Comparison of ENCODE assay signal across 1 cellular context in genomic region chr17:75633484-75634375, GRCh38.
TF ChIP-seq lines count a peak whose summit lies in the region.

No MANE protein-coding gene starts in this region.

TF ChIP-seq in HepG2, 621 proteins besides CTCF, POLR2A, EP300 and RAD21 (continued from another document and continues in another):
- TF ChIP-seq E2F5 (CRISPR knock-in tag; conservative IDR thresholded peaks at IDR 0.05), result 0 out of 2 replicates have a peak, but pooled peaks have one; percentile 8
- TF ChIP-seq ZNF496 (CRISPR knock-in tag; IDR thresholded peaks at IDR 0.05; ENCODE audit: insufficient replicate concordance), result no peak
- TF ChIP-seq CCDC6 (CRISPR knock-in tag; IDR thresholded peaks at IDR 0.05), result no peak
- TF ChIP-seq ZNF784 (CRISPR knock-in tag; IDR thresholded peaks at IDR 0.05; ENCODE audit: borderline replicate concordance), result peak; percentile 30; the same call in 1 of the 2 replicates
- TF ChIP-seq KMT2A (CRISPR knock-in tag; IDR thresholded peaks at IDR 0.05), result no peak; the same call in 1 of the 2 replicates
- TF ChIP-seq TCF7L2 (IDR thresholded peaks at IDR 0.05; ENCODE audit: low read depth, low read length), result no peak
- TF ChIP-seq ZNF138 (CRISPR knock-in tag; IDR thresholded peaks at IDR 0.05; ENCODE audit: low read depth), result no peak
- no peak for TF ChIP-seq ETV6 (CRISPR knock-in tag; conservative IDR thresholded peaks at IDR 0.05)
- TF ChIP-seq, protein P1, sequence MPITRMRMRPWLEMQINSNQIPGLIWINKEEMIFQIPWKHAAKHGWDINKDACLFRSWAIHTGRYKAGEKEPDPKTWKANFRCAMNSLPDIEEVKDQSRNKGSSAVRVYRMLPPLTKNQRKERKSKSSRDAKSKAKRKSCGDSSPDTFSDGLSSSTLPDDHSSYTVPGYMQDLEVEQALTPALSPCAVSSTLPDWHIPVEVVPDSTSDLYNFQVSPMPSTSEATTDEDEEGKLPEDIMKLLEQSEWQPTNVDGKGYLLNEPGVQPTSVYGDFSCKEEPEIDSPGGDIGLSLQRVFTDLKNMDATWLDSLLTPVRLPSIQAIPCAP (CRISPR knock-in tag; IDR thresholded peaks at IDR 0.05; ENCODE audit: low read depth), result no peak
- no peak for TF ChIP-seq SNRNP70 (IDR thresholded peaks at IDR 0.05; ENCODE audit: low read depth, low read length)
- TF ChIP-seq DRAP1 (CRISPR knock-in tag; IDR thresholded peaks at IDR 0.05), result no peak; the same call in 1 of the 2 replicates
- no peak for TF ChIP-seq PRMT3 (CRISPR knock-in tag; IDR thresholded peaks at IDR 0.05; ENCODE audit: borderline replicate concordance, low read depth)
- TF ChIP-seq ZNF17 (CRISPR knock-in tag; IDR thresholded peaks at IDR 0.05), result no peak
- peak; percentile 24 for TF ChIP-seq HNRNPH1 (optimal IDR thresholded peaks at IDR 0.05; ENCODE audit: low read depth, low read length)
- peak; percentile 37 for TF ChIP-seq TEAD3 (CRISPR knock-in tag; optimal IDR thresholded peaks at IDR 0.05; ENCODE audit: borderline replicate concordance)
- no peak for TF ChIP-seq NFE2 (CRISPR knock-in tag; IDR thresholded peaks at IDR 0.05)
- TF ChIP-seq ZNF205 (CRISPR knock-in tag; IDR thresholded peaks at IDR 0.05), result no peak
- TF ChIP-seq ZNF318 (CRISPR knock-in tag; IDR thresholded peaks at IDR 0.05), result 0 out of 2 replicates have a peak, but pooled peaks have one; percentile 32
- TF ChIP-seq TEAD2 (CRISPR knock-in tag; IDR thresholded peaks at IDR 0.05), result no peak
- TF ChIP-seq CBX1 (IDR thresholded peaks at IDR 0.05; ENCODE audit: low read depth), result no peak
- TF ChIP-seq ZNF652 (CRISPR knock-in tag; IDR thresholded peaks at IDR 0.05; ENCODE audit: borderline replicate concordance, low read depth), result 0 out of 2 replicates have a peak, but pooled peaks have one; percentile 19
- no peak for TF ChIP-seq ELK4 (CRISPR knock-in tag; IDR thresholded peaks at IDR 0.05; ENCODE audit: borderline replicate concordance)
- TF ChIP-seq PRPF4 (IDR thresholded peaks at IDR 0.05; ENCODE audit: low read depth, low read length, poor library complexity, severe bottlenecking), result no peak
- 0 out of 2 replicates have a peak, but pooled peaks have one; percentile 71 for TF ChIP-seq FUBP1 (CRISPR knock-in tag; IDR thresholded peaks at IDR 0.05; ENCODE audit: borderline replicate concordance)
- no peak for TF ChIP-seq GABPA (IDR thresholded peaks at IDR 0.05; ENCODE audit: low read depth, low read length)
- no peak for TF ChIP-seq GABPA (CRISPR knock-in tag; IDR thresholded peaks at IDR 0.05; ENCODE audit: low read depth)
- TF ChIP-seq, protein P2, sequence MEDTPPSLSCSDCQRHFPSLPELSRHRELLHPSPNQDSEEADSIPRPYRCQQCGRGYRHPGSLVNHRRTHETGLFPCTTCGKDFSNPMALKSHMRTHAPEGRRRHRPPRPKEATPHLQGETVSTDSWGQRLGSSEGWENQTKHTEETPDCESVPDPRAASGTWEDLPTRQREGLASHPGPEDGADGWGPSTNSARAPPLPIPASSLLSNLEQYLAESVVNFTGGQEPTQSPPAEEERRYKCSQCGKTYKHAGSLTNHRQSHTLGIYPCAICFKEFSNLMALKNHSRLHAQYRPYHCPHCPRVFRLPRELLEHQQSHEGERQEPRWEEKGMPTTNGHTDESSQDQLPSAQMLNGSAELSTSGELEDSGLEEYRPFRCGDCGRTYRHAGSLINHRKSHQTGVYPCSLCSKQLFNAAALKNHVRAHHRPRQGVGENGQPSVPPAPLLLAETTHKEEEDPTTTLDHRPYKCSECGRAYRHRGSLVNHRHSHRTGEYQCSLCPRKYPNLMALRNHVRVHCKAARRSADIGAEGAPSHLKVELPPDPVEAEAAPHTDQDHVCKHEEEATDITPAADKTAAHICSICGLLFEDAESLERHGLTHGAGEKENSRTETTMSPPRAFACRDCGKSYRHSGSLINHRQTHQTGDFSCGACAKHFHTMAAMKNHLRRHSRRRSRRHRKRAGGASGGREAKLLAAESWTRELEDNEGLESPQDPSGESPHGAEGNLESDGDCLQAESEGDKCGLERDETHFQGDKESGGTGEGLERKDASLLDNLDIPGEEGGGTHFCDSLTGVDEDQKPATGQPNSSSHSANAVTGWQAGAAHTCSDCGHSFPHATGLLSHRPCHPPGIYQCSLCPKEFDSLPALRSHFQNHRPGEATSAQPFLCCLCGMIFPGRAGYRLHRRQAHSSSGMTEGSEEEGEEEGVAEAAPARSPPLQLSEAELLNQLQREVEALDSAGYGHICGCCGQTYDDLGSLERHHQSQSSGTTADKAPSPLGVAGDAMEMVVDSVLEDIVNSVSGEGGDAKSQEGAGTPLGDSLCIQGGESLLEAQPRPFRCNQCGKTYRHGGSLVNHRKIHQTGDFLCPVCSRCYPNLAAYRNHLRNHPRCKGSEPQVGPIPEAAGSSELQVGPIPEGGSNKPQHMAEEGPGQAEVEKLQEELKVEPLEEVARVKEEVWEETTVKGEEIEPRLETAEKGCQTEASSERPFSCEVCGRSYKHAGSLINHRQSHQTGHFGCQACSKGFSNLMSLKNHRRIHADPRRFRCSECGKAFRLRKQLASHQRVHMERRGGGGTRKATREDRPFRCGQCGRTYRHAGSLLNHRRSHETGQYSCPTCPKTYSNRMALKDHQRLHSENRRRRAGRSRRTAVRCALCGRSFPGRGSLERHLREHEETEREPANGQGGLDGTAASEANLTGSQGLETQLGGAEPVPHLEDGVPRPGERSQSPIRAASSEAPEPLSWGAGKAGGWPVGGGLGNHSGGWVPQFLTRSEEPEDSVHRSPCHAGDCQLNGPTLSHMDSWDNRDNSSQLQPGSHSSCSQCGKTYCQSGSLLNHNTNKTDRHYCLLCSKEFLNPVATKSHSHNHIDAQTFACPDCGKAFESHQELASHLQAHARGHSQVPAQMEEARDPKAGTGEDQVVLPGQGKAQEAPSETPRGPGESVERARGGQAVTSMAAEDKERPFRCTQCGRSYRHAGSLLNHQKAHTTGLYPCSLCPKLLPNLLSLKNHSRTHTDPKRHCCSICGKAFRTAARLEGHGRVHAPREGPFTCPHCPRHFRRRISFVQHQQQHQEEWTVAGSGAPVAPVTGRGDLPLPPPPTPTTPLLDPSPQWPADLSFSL (CRISPR knock-in tag; IDR thresholded peaks at IDR 0.05), result no peak
- no peak for TF ChIP-seq PBX2 (CRISPR knock-in tag; IDR thresholded peaks at IDR 0.05)
- no peak for TF ChIP-seq ZNF710 (CRISPR knock-in tag; IDR thresholded peaks at IDR 0.05; ENCODE audit: borderline replicate concordance)
- peak; percentile 72; the same call in 1 of the 2 replicates for TF ChIP-seq PITX1 (CRISPR knock-in tag; IDR thresholded peaks at IDR 0.05)
